1 cellular context compared by ENCODE assay signal in the genomic region with DNA sequence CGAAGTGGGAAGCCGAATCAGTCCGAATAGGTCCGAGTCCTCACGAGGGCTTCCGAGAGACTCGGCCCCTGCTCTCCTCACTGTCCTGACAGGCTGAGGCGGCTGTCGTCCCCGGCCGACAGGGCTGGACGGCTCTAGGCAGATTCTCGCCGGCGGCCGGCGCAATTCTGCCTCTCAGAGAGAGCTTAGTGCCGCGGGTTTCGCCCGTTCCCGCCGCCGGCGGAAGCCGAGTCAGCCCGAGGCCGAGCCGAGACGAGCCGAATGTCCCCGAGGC.
TF ChIP-seq lines count a peak whose summit lies in the region.

No MANE protein-coding gene starts in this region.

TF ChIP-seq in endothelial cell of umbilical vein, 7 proteins besides CTCF, POLR2A, EP300 and RAD21:
- TF ChIP-seq JUN (IDR thresholded peaks at IDR 0.05; ENCODE audit: borderline replicate concordance, insufficient read depth, insufficient read length, low read depth) (no peak), FOS (IDR thresholded peaks at IDR 0.05; ENCODE audit: borderline replicate concordance, insufficient read depth, low read length) (no peak), POLR2AphosphoS5 (IDR thresholded peaks at IDR 0.05; ENCODE audit: insufficient read depth, low read depth, low read length) (no peak), EZH2 (IDR thresholded peaks at IDR 0.05; ENCODE audit: borderline replicate concordance, low read depth, low read length, severe bottlenecking) (no peak), MYC (IDR thresholded peaks at IDR 0.05; ENCODE audit: low read depth, low read length) (no peak), GATA2 (IDR thresholded peaks at IDR 0.05; ENCODE audit: insufficient read depth, insufficient read length, low read depth, low read length) (no peak)
- TF ChIP-seq, protein P1, sequence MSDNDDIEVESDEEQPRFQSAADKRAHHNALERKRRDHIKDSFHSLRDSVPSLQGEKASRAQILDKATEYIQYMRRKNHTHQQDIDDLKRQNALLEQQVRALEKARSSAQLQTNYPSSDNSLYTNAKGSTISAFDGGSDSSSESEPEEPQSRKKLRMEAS (IDR thresholded peaks at IDR 0.05; ENCODE audit: insufficient read depth, insufficient read length): no peak
TF ChIP-seq in endothelial cell of umbilical vein: peak in this region for 0.
